ENCODE assay signal across 14 cellular contexts in genomic region chr12:96140110-96140509, GRCh38. TPM values are rescaled to one million over a fixed set of nuclear protein-coding genes. Genes with fewer than 3 reads are reported as not detected.
DNase-seq lines count a peak whose midpoint lies in the region; ATAC-seq and TF ChIP-seq lines count a peak whose summit lies in the region.
"Had no signal": no experiment of that assay in that cellular context is flagged by ENCODE, and none has a peak within 500 bp of the region (broad histone marks: within the 10 kb centered on the region; RNA-seq: fewer than 3 reads in every experiment).

No MANE protein-coding gene starts in this region.

- no peaks in the 10 kb centered on the region for H3K79me2 ChIP-seq in hepatocyte

- no peaks in the 10 kb centered on the region for H3K36me3 Mint-ChIP-seq in activated T-helper 17 cell treated with anti-CD3 and anti-CD28 coated beads, Interleukin-2, amount 50 U/mL, for 72 hours (ENCODE audit: low read depth)
- no peaks in the 10 kb centered on the region for H3K36me3 Mint-ChIP-seq in endodermal cell (ENCODE audit: low read depth)
- H3K36me3 Mint-ChIP-seq: CD8-positive, alpha-beta T cell had no signal

- no peak overlapping the region for H3K4me2 ChIP-seq in hepatocyte
- H3K4me2 ChIP-seq: PC-9 had no signal

- H2AFZ ChIP-seq in hepatocyte = no peak overlapping the region
- H2AFZ ChIP-seq: PC-9 had no signal

- H3K4me1 ChIP-seq in hepatocyte (ENCODE audit: insufficient read depth) (no peaks in the 10 kb centered on the region), endodermal cell (ENCODE audit: control insufficient read depth, insufficient read depth, low read length) (no peaks in the 10 kb centered on the region)

- DNase-seq in AG09319 (ENCODE audit: extremely low read depth, low read depth) (peak; percentile 19), HK-2 (ENCODE audit: unreplicated experiment) (peak; percentile 28), hepatocyte (ENCODE audit: low spot score) (peak; percentile 19), NCI-H1694 (lab: John Stamatoyannopoulos, UW) (no peak), endodermal cell (no peak), cortex of kidney (lab: John Stamatoyannopoulos, UW) (no peak)
- DNase-seq: CD8-positive, alpha-beta T cell; KG1; left cardiac atrium; PC-9; T-helper 2 cell had no signal

- no peak overlapping the region for H3K27ac Mint-ChIP-seq in activated T-helper 17 cell treated with anti-CD3 and anti-CD28 coated beads, Interleukin-2, amount 50 U/mL, for 72 hours
- H3K27ac Mint-ChIP-seq in endodermal cell = no peak overlapping the region
- H3K27ac Mint-ChIP-seq: CD8-positive, alpha-beta T cell had no signal

- no peak overlapping the region for H3K27ac ChIP-seq in hepatocyte
- no peak overlapping the region for H3K27ac ChIP-seq in endodermal cell (ENCODE audit: low read depth, low read length)
- H3K27ac ChIP-seq: PC-9 had no signal

- no peaks in the 10 kb centered on the region for H3K27me3 ChIP-seq in hepatocyte
- H3K27me3 ChIP-seq in endodermal cell (ENCODE audit: control insufficient read depth, insufficient read depth, low read length, poor library complexity, severe bottlenecking) = no peaks in the 10 kb centered on the region

- H3K4me3 ChIP-seq in hepatocyte = no peak overlapping the region
- no peak overlapping the region for H3K4me3 ChIP-seq in endodermal cell (ENCODE audit: low read length)
- H3K4me3 ChIP-seq: PC-9 had no signal

- no peaks in the 10 kb centered on the region for H4K20me1 ChIP-seq in hepatocyte (ENCODE audit: insufficient read depth, poor library complexity, severe bottlenecking)

- H3K9me3 Mint-ChIP-seq in activated T-helper 17 cell treated with anti-CD3 and anti-CD28 coated beads, Interleukin-2, amount 50 U/mL, for 72 hours = no peaks in the 10 kb centered on the region
- H3K9me3 Mint-ChIP-seq in endodermal cell = no peaks in the 10 kb centered on the region
- H3K9me3 Mint-ChIP-seq: CD8-positive, alpha-beta T cell had no signal

- H3K4me3 Mint-ChIP-seq in activated T-helper 17 cell treated with anti-CD3 and anti-CD28 coated beads, Interleukin-2, amount 50 U/mL, for 72 hours = no peak overlapping the region
- H3K4me3 Mint-ChIP-seq in endodermal cell = no peak overlapping the region
- H3K4me3 Mint-ChIP-seq: CD8-positive, alpha-beta T cell had no signal

- no peaks in the 10 kb centered on the region for H3K9me2 ChIP-seq in hepatocyte (replicated peaks; ENCODE audit: insufficient read depth)

- H3K36me3 ChIP-seq in hepatocyte (replicated peaks; ENCODE audit: insufficient read depth, low read depth) (no peaks in the 10 kb centered on the region), endodermal cell (ENCODE audit: control insufficient read depth, insufficient read depth, low read length) (no peaks in the 10 kb centered on the region)

- H3K27me3 Mint-ChIP-seq in activated T-helper 17 cell treated with anti-CD3 and anti-CD28 coated beads, Interleukin-2, amount 50 U/mL, for 72 hours = no peaks in the 10 kb centered on the region
- H3K27me3 Mint-ChIP-seq in endodermal cell (ENCODE audit: insufficient read depth) = no peaks in the 10 kb centered on the region

- ATAC-seq in activated T-helper 17 cell treated with anti-CD3 and anti-CD28 coated beads, Interleukin-2, amount 50 U/mL, for 72 hours (replicated peaks) = peak; percentile 97
- ATAC-seq in HG03432 (IDR thresholded peaks at IDR 0.05; ENCODE audit: unreplicated experiment) = no peak
- ATAC-seq: CD8-positive, alpha-beta T cell; esophagus mucosa; left cardiac atrium had no signal

- H3K9me3 ChIP-seq in hepatocyte (ENCODE audit: low read depth) (no peaks in the 10 kb centered on the region), endodermal cell (ENCODE audit: control insufficient read depth, low read length) (no peaks in the 10 kb centered on the region)

- peaks cover 32% of the 10 kb centered on the region for H3K4me1 Mint-ChIP-seq in activated T-helper 17 cell treated with anti-CD3 and anti-CD28 coated beads, Interleukin-2, amount 50 U/mL, for 72 hours
- H3K4me1 Mint-ChIP-seq in endodermal cell = peaks cover 2% of the 10 kb centered on the region

- WGBS in hepatocyte (ENCODE audit: low lambda C conversion rate, missing lambda C conversion rate) = 80% methylated on average over 3 of the region's 3 CpGs
- 66 to 84% methylated on average over 2 to 3 of the region's 3 CpGs for WGBS in endodermal cell (ENCODE audit: insufficient coverage in 1 of 2, insufficient read length in 1 of 2), 2 experiments

- TF ChIP-seq CTCF in AG09319 (IDR thresholded peaks at IDR 0.05; ENCODE audit: low read depth, low read length) (no peak), hepatocyte (IDR thresholded peaks at IDR 0.05; ENCODE audit: poor library complexity) (no peak), endodermal cell (conservative IDR thresholded peaks at IDR 0.05) (no peak)

- no peak overlapping the region for H3K9ac ChIP-seq in endodermal cell (ENCODE audit: extremely low read depth, low read length, poor library complexity, severe bottlenecking)

RNA-seq across cellular contexts. Expression of gene ELK3, which starts 54.1 kb away (rescaled TPM):
- total RNA-seq in activated T-helper 17 cell treated with anti-CD3 and anti-CD28 coated beads, Interleukin-2, amount 50 U/mL, for 72 hours = 10 to 100 TPM; 31.3 to 39.2 TPM
- 10.6 and 12.1 TPM in 2 replicates for total RNA-seq in hepatocyte
- polyA plus RNA-seq in hepatocyte = 12.9 and 13.4 TPM in 2 replicates
- total RNA-seq in endodermal cell = 10 to 100 TPM; 17.1 to 18.1 TPM
- 20.7 TPM for polyA plus RNA-seq in endodermal cell (2013, experiment 1 of 2)
- polyA plus RNA-seq in endodermal cell (2013, experiment 2 of 2) = 26.6 TPM

Comparison
In these comparisons a context has a peak if more than half of its experiments do, and no peak if none do; other contexts are left out.
1. DNase-seq: peak in AG09319 (single experiment), HK-2 (single experiment) and hepatocyte (single experiment); none in NCI-H1694 (single experiment), endodermal cell (single experiment) and cortex of kidney (single experiment).